25 cellular contexts compared by ENCODE assay signal in genomic region chr1:169762699-169763098, GRCh38. TPM values are rescaled to one million over a fixed set of nuclear protein-coding genes. Genes with fewer than 3 reads are reported as not detected.
"Had no signal": no experiment of that assay in that cellular context is flagged by ENCODE, and none has a peak within 500 bp of the region (broad histone marks: within the 10 kb centered on the region; RNA-seq: fewer than 3 reads in every experiment).

No MANE protein-coding gene starts in this region.

- H3K36me3 ChIP-seq: breast epithelium had no signal

- DNase-seq: activated CD4-positive, alpha-beta T cell treated with anti-CD3 and anti-CD28 coated beads for 48 hours; activated CD4-positive, alpha-beta T cell treated with anti-CD3 and anti-CD28 coated beads, Interleukin-2, amount 50 U/mL, for 4 hours; activated CD4-positive, CD25-positive, alpha-beta regulatory T cell treated with anti-CD3 and anti-CD28 coated beads, Interleukin-2, amount 50 U/mL, for 72 hours; activated CD8-positive, alpha-beta memory T cell treated with anti-CD3 and anti-CD28 coated beads, Interleukin-2, amount 50 U/mL, for 48 hours; activated CD8-positive, alpha-beta T cell treated with anti-CD3 and anti-CD28 coated beads, Interleukin-2, amount 10 ng/mL, durations not matched to agents 7 days and 5 days; activated T-cell treated with anti-CD3 and anti-CD28 coated beads, Interleukin-2, amount 50 U/mL, for 1 hour; aorta; caudate nucleus; Karpas-422; NCI-H1048; NCI-H146; NCI-H187 treated with DMSO at 0.1 percent for 48 hours; NCI-H226; NCI-H526 treated with DMSO at 0.1 percent for 48 hours; RPMI8226; SK-N-SH; T-helper 17 cell; T-helper 9 cell had no signal

- H3K4me3 Mint-ChIP-seq: activated CD8-positive, alpha-beta T cell treated with anti-CD3 and anti-CD28 coated beads, Interleukin-2, amount 10 ng/mL, durations not matched to agents 7 days and 5 days; activated naive CD4-positive, alpha-beta T cell treated with anti-CD3 and anti-CD28 coated beads, Interleukin-2, amount 50 U/mL, for 24 hours; T-helper 17 cell; WTC11 had no signal

- H3K27me3 ChIP-seq: breast epithelium had no signal

- H3K9me3 ChIP-seq: breast epithelium, SK-N-SH had no signal

- H3K4me2 ChIP-seq: SK-N-SH had no signal

- H3K27ac Mint-ChIP-seq: activated CD8-positive, alpha-beta T cell treated with anti-CD3 and anti-CD28 coated beads, Interleukin-2, amount 10 ng/mL, durations not matched to agents 7 days and 5 days; activated naive CD4-positive, alpha-beta T cell treated with anti-CD3 and anti-CD28 coated beads, Interleukin-2, amount 50 U/mL, for 24 hours; T-helper 17 cell; WTC11 had no signal

- H3K4me3 ChIP-seq: breast epithelium had no signal

- H3K9ac ChIP-seq: SK-N-SH had no signal

- ATAC-seq: activated CD8-positive, alpha-beta T cell treated with anti-CD3 and anti-CD28 coated beads, Interleukin-2, amount 10 ng/mL, durations not matched to agents 7 days and 5 days; Panc1; Right ventricle myocardium inferior; T-helper 17 cell; WTC11 had no signal

- H3K4me1 Mint-ChIP-seq: activated naive CD4-positive, alpha-beta T cell treated with anti-CD3 and anti-CD28 coated beads, Interleukin-2, amount 50 U/mL, for 24 hours; T-helper 17 cell had no signal

- H3K27ac ChIP-seq: breast epithelium had no signal

- H3K4me1 ChIP-seq: breast epithelium had no signal

RNA-seq across cellular contexts. Expression of gene SELE, which starts 28.8 kb away (rescaled TPM):
- total RNA-seq: activated CD8-positive, alpha-beta T cell treated with anti-CD3 and anti-CD28 coated beads, Interleukin-2, amount 10 ng/mL, durations not matched to agents 7 days and 5 days; NCI-H460; OCI-LY7; T-helper 17 cell; WTC11 had no signal

RNA-seq across cellular contexts. Expression of gene SELL, which starts 51.3 kb away (rescaled TPM):
- total RNA-seq: NCI-H460 had no signal
